8 cellular contexts compared by ENCODE assay signal in the genomic region with DNA sequence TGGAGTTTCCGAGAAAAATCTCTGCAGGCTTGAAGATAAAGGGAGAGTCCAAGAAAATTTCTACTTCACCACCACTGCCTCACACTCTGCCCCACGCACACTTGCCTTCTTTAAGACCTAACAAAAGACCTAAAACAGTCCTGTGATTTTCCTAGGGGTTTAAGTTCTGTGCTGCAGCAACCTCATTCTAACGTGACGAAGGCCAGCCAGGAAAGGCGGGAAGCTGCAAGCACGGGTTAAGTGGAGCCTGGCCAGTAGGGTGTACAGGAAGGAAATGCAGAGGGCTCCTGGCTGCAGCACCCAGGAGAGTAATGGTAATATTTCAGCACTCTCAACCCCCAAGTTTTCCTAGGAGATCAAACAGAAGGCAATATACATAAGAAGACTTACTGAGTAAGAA. TPM values are rescaled to one million over a fixed set of nuclear protein-coding genes. Genes with fewer than 3 reads are reported as not detected.
DNase-seq lines count a peak whose midpoint lies in the region; ATAC-seq, FAIRE-seq and TF ChIP-seq lines count a peak whose summit lies in the region.

No MANE protein-coding gene starts in this region.

- H3K27me3 ChIP-seq in parathyroid adenoma (ENCODE audit: control insufficient read depth, insufficient read depth, low read length), result no peaks in the 10 kb centered on the region
- H3K27me3 ChIP-seq in MM.1S (replicated peaks; ENCODE audit: insufficient read depth, low read length), result no peaks in the 10 kb centered on the region

- H2AFZ ChIP-seq in parathyroid adenoma (peak overlapping the region; percentile 38), MM.1S (ENCODE audit: low read length) (no peak overlapping the region)

- H3K4me1 ChIP-seq in ES-I3 (ENCODE audit: insufficient read depth, low read length) (peaks cover 5% of the 10 kb centered on the region), parathyroid adenoma (peaks cover 4% of the 10 kb centered on the region), MM.1S (ENCODE audit: low read length) (no peaks in the 10 kb centered on the region)

- H3K27ac ChIP-seq in parathyroid adenoma (peak overlapping the region; percentile 85), MM.1S (ENCODE audit: low read length) (no peak overlapping the region)

- ATAC-seq in activated B cell treated with CpG ODN at 0.5 μM for 24 hours (ENCODE audit: low read depth), result no peak
- no peak for ATAC-seq in GM21515 (IDR thresholded peaks at IDR 0.05; ENCODE audit: unreplicated experiment)

- TF ChIP-seq CTCF in activated B cell treated with CpG ODN at 0.5 μM for 24 hours (IDR thresholded peaks at IDR 0.05) (no peak), parathyroid adenoma (IDR thresholded peaks at IDR 0.05) (no peak), MM.1S (IDR thresholded peaks at IDR 0.05; ENCODE audit: low read length) (no peak)

- no peak for FAIRE-seq in HTR-8/SVneo (lab: Jason Lieb, UNC)

- H3K36me3 ChIP-seq in ES-I3 (ENCODE audit: insufficient read depth, low read length), result no peaks in the 10 kb centered on the region
- H3K36me3 ChIP-seq in parathyroid adenoma (ENCODE audit: control insufficient read depth, insufficient read depth, low read length), result no peaks in the 10 kb centered on the region
- H3K36me3 ChIP-seq in MM.1S (replicated peaks; ENCODE audit: insufficient read depth, low read length), result no peaks in the 10 kb centered on the region

- intact Hi-C loops in activated B cell treated with CpG ODN at 0.5 μM for 24 hours (cut with micrococcal nuclease), result loop anchor here (5.0 kb wide), 1 partner anchor 322 kb away; no protein-coding TSS in a partner anchor
- intact Hi-C loops in head of caudate nucleus (cut with DNase I), result no loop called here

- H3K4me3 ChIP-seq in parathyroid adenoma (ENCODE audit: low read depth, low read length) (no peak overlapping the region), MM.1S (ENCODE audit: low read length) (no peak overlapping the region)

- POLR2A ChIA-PET in activated B cell treated with CpG ODN at 0.5 μM for 24 hours (lab: Charles Lee), result no interaction called here

- H3K36me3 Mint-ChIP-seq in activated B cell treated with CpG ODN at 0.5 μM for 24 hours (ENCODE audit: low read depth), result peaks cover 1% of the 10 kb centered on the region

- DNase-seq in activated B cell treated with CpG ODN at 0.5 μM for 24 hours (no peak), head of caudate nucleus (peak in 34 of 42 donors; percentile 11 to 71 (median 38)), cerebellum (ENCODE audit: low spot score) (no peak), HTR-8/SVneo (ENCODE audit: insufficient read length, low spot score) (no peak), MM.1S (no peak)

- H3K4me3 Mint-ChIP-seq in activated B cell treated with CpG ODN at 0.5 μM for 24 hours, result peak overlapping the region; percentile 88

- H3K4me2 ChIP-seq in parathyroid adenoma (ENCODE audit: low read length) (peak overlapping the region; percentile 86), MM.1S (ENCODE audit: low read depth, low read length) (no peak overlapping the region)

- peak overlapping the region; percentile 62 for H3K27ac Mint-ChIP-seq in activated B cell treated with CpG ODN at 0.5 μM for 24 hours

- no peaks in the 10 kb centered on the region for H3F3A ChIP-seq in MM.1S (ENCODE audit: insufficient read depth, low read length)

- peaks cover 32% of the 10 kb centered on the region for H3K4me1 Mint-ChIP-seq in activated B cell treated with CpG ODN at 0.5 μM for 24 hours

- H3K9ac ChIP-seq in ES-I3 (ENCODE audit: low read depth, low read length) (peak overlapping the region; percentile 61; the same call in 1 of the 2 replicates), parathyroid adenoma (no peak overlapping the region), MM.1S (ENCODE audit: low read length) (no peak overlapping the region)

- peaks cover 15% of the 10 kb centered on the region for H3K27me3 Mint-ChIP-seq in activated B cell treated with CpG ODN at 0.5 μM for 24 hours

- CTCF ChIA-PET in activated B cell treated with CpG ODN at 0.5 μM for 24 hours (lab: Charles Lee), result no interaction called here

- no peaks in the 10 kb centered on the region for H4K20me1 ChIP-seq in MM.1S (ENCODE audit: insufficient read depth, low read length)

- no peaks in the 10 kb centered on the region for H3K9me2 ChIP-seq in MM.1S (replicated peaks; ENCODE audit: insufficient read depth, low read length)

- peaks cover 5% of the 10 kb centered on the region for H3K9me3 Mint-ChIP-seq in activated B cell treated with CpG ODN at 0.5 μM for 24 hours

- H3K79me2 ChIP-seq in parathyroid adenoma, result no peaks in the 10 kb centered on the region
- H3K79me2 ChIP-seq in MM.1S (ENCODE audit: low read length), result no peaks in the 10 kb centered on the region

- no peaks in the 10 kb centered on the region for H3K9me3 ChIP-seq in ES-I3 (ENCODE audit: control insufficient read depth, insufficient read depth, low read length)
- no peaks in the 10 kb centered on the region for H3K9me3 ChIP-seq in parathyroid adenoma (ENCODE audit: control insufficient read depth, low read length)
- H3K9me3 ChIP-seq in MM.1S (replicated peaks; ENCODE audit: insufficient read depth, low read length), result no peaks in the 10 kb centered on the region

RNA-seq across cellular contexts. Expression of a gene that starts 1.5 kb away (rescaled TPM):
- total RNA-seq in activated B cell treated with CpG ODN at 0.5 μM for 24 hours (4.2 and 4.8 TPM in 2 replicates), cerebellum (66.4 TPM)

Comparison
In these comparisons a context has a peak if more than half of its experiments do, and no peak if none do; other contexts are left out.
1. DNase-seq: peak in head of caudate nucleus (34 of 42); none in activated B cell treated with CpG ODN at 0.5 μM for 24 hours (single experiment), cerebellum (single experiment), HTR-8/SVneo (single experiment) and MM.1S (single experiment).
2. RNA of a gene that starts 1.5 kb away (total RNA-seq): 66.4 TPM in cerebellum (single experiment); 4.2 to 4.8 TPM in activated B cell treated with CpG ODN at 0.5 μM for 24 hours; every median in the first group is over 10 times any median in the second.